9 cellular contexts compared by ENCODE assay signal in the genomic region with DNA sequence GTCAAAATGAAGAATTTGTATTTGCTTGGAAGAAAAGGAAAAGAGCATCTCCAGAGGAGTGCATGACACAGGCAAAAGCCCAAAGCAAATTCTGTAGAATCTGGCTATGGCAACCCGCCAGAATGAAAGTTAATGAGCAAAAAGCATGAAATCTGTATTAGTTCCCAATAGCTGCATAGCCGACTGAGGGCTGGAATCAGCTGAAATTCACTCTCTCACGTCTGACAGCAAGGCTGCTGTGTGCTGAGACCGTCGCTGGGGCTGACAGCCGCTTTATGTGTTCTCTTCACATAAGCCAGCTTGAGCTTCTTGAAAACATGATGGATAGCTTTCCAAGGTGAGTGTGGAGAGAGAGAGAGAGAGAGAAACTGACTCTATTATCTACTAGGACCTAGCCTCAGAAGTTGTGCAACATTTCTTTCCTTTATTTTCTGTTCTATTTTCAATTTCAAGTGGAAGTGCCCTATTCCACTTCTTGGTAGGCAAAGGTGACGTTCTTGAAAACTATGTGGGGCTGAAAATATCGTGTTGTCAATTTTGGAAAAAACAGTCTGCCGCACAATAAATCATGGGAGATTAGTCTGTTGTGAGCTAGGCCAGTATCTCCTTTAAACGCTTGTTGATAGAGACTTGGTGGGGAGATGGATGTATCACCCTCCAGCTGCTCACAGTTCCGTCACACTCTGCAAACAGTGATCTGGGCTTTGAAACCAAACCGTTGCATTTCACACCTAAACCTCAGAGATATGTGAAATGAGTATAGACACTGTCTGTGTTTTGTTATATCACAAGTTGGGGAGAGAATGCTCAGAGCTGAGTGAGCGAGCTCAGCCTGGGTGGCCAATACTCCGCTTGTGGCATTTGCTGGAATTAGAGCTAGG.
DNase-seq lines count a peak whose midpoint lies in the region; ATAC-seq, FAIRE-seq and TF ChIP-seq lines count a peak whose summit lies in the region.
"Had no signal": no experiment of that assay in that cellular context is flagged by ENCODE, and none has a peak within 500 bp of the region (broad histone marks: within the 10 kb centered on the region; RNA-seq: fewer than 3 reads in every experiment).

No MANE protein-coding gene starts in this region.

- DNase-seq in GM20000 (ENCODE audit: low spot score) (peak; percentile 75), astrocyte (ENCODE audit: low read depth) (no peak), cerebellar nuclear complex (lab: John Stamatoyannopoulos, UW) (no peak), frontal cortex (ENCODE audit: low spot score in 2 of 2) (no peak), UCSD-AML1 (lab: John Stamatoyannopoulos, UW; ENCODE audit: unreplicated experiment) (no peak)
- peak; percentile 42 for DNase-seq in stimulated activated CD4-positive, alpha-beta T cell treated with anti-CD3 and anti-CD28 coated beads, Interleukin-1b, Interleukin-23, amount 100 ng/mL, for 48 hours

- no peaks in the 10 kb centered on the region for H4K20me1 ChIP-seq in astrocyte (ENCODE audit: insufficient read depth, low read length)

- peaks cover 2% of the 10 kb centered on the region for H3K9me3 Mint-ChIP-seq in astrocyte (ENCODE audit: unreplicated experiment)

- FAIRE-seq in astrocyte (lab: Jason Lieb, UNC) (no peak), frontal cortex (lab: Jason Lieb, UNC) (no peak)

- peak; percentile 97 for ATAC-seq in HG03469 (IDR thresholded peaks at IDR 0.05; ENCODE audit: unreplicated experiment)

- H3K9me3 ChIP-seq in astrocyte (ENCODE audit: insufficient read depth, low read depth, low read length) = no peaks in the 10 kb centered on the region
- H3K9me3 ChIP-seq: neutrophil had no signal

- H3K79me2 ChIP-seq in astrocyte (ENCODE audit: insufficient read depth, low read length) = no peaks in the 10 kb centered on the region

- no peaks in the 10 kb centered on the region for H3K27me3 ChIP-seq in astrocyte (ENCODE audit: insufficient read depth, low read length)
- H3K27me3 ChIP-seq: neutrophil had no signal

- no peaks in the 10 kb centered on the region for H3K27me3 Mint-ChIP-seq in astrocyte (ENCODE audit: low read depth, unreplicated experiment)

- no peak overlapping the region for H3K27ac ChIP-seq in astrocyte (ENCODE audit: low read depth, low read length)
- H3K27ac ChIP-seq: neutrophil had no signal

- no peaks in the 10 kb centered on the region for H3K36me3 ChIP-seq in astrocyte (ENCODE audit: insufficient read depth, low read length)
- H3K36me3 ChIP-seq: neutrophil had no signal

- peak overlapping the region; percentile 18 for H3K4me2 ChIP-seq in astrocyte (ENCODE audit: low read length)

- no peak overlapping the region for H3K9ac ChIP-seq in astrocyte (ENCODE audit: low read length)

- no peaks in the 10 kb centered on the region for H3K4me1 Mint-ChIP-seq in astrocyte (ENCODE audit: low read depth, unreplicated experiment)

- H3K4me3 Mint-ChIP-seq in astrocyte (ENCODE audit: unreplicated experiment) = no peak overlapping the region

- H3K27ac Mint-ChIP-seq in astrocyte (ENCODE audit: unreplicated experiment) = no peak overlapping the region

- no peak overlapping the region for H2AFZ ChIP-seq in astrocyte (ENCODE audit: low read depth, low read length)

- no peaks in the 10 kb centered on the region for H3K4me1 ChIP-seq in astrocyte (ENCODE audit: insufficient read depth, low read length)

- H3K36me3 Mint-ChIP-seq in astrocyte (ENCODE audit: low read depth, unreplicated experiment) = no peaks in the 10 kb centered on the region

- TF ChIP-seq CTCF in GM20000 (IDR thresholded peaks at IDR 0.05; ENCODE audit: extremely low read depth, missing control alignments) (no peak), astrocyte (IDR thresholded peaks at IDR 0.05; ENCODE audit: insufficient read depth, low read depth, low read length) (no peak)

- H3K4me3 ChIP-seq in GM08714 (ENCODE audit: low read length) (peak overlapping the region; percentile 26; the same call in 1 of the 2 replicates), astrocyte (ENCODE audit: insufficient read depth, low read depth, low read length) (no peak overlapping the region)

Comparison
In these comparisons a context has a peak if more than half of its experiments do, and no peak if none do; other contexts are left out.
1. DNase-seq: peak in GM20000 (single experiment) and stimulated activated CD4-positive, alpha-beta T cell treated with anti-CD3 and anti-CD28 coated beads, Interleukin-1b, Interleukin-23, amount 100 ng/mL, for 48 hours (single experiment); none in astrocyte (single experiment), cerebellar nuclear complex (0 of 2), frontal cortex (0 of 2) and UCSD-AML1 (single experiment).